In genomic region chr16:56673916-56674315, GRCh38 we compare ENCODE assay signal across 8 cellular contexts. TPM values are rescaled to one million over a fixed set of nuclear protein-coding genes. Genes with fewer than 3 reads are reported as not detected.
DNase-seq lines count a peak whose midpoint lies in the region; ATAC-seq, FAIRE-seq and TF ChIP-seq lines count a peak whose summit lies in the region.

No MANE protein-coding gene starts in this region.

- peak; percentile 70 to 77 for TF ChIP-seq RAD21 in A549 (conservative IDR thresholded peaks at IDR 0.05 in 1 of 2, IDR thresholded peaks at IDR 0.05 in 1 of 2)

- H3K27ac ChIP-seq in A549, result no peak overlapping the region
- no peak overlapping the region for H3K27ac ChIP-seq in right cardiac atrium (ENCODE audit: low read length)
- no peak overlapping the region for H3K27ac ChIP-seq in upper lobe of left lung

- H3K4me1 Mint-ChIP-seq in WTC11, result peaks cover 59% of the 10 kb centered on the region
- peaks cover 23% of the 10 kb centered on the region for H3K4me1 Mint-ChIP-seq in T-helper 2 cell treated with Interferon-gamma antibody and Interleukin-4, amounts not matched to agents 5 μg/mL and 100 μg/mL, for 36 hours (ENCODE audit: low read depth)

- no peak for FAIRE-seq in A549 (lab: Jason Lieb, UNC)

- H3K36me3 Mint-ChIP-seq in WTC11, result no peaks in the 10 kb centered on the region
- H3K36me3 Mint-ChIP-seq in T-helper 2 cell treated with Interferon-gamma antibody and Interleukin-4, amounts not matched to agents 5 μg/mL and 100 μg/mL, for 36 hours (ENCODE audit: low read depth), result peaks cover 2% of the 10 kb centered on the region

- CTCF ChIA-PET in A549 (lab: Yijun Ruan, JAX), result interaction anchor here (0.7 to 4.9 kb wide), 22 partner anchors 9 to 270 kb away, joined by 3 to 51 read pairs (median 4); partner anchors contain the start of genes MT1E, MT1X and MT2A
- CTCF ChIA-PET in WTC11 (lab: Charles Lee), result interaction anchor here (0.6 to 2.6 kb wide), 16 partner anchors 9 to 180 kb away, joined by 3 to 46 read pairs (median 3); partner anchors contain the start of gene MT1F

- H3K4me1 ChIP-seq in A549, result no peaks in the 10 kb centered on the region
- peaks cover 3% of the 10 kb centered on the region for H3K4me1 ChIP-seq in right cardiac atrium (ENCODE audit: control insufficient read depth, insufficient read depth, low read length)
- peaks cover 5 to 20% (median 15%) of the 10 kb centered on the region in 4 donors for H3K4me1 ChIP-seq in upper lobe of left lung

- WGBS in A549 (ENCODE audit: missing lambda C conversion rate), result 49% methylated on average over 12 of the region's 12 CpGs
- WGBS in right cardiac atrium, result 42% methylated on average over 12 of the region's 12 CpGs
- WGBS in upper lobe of left lung, 2 donors, result 38 to 43% methylated on average over 12 of the region's 12 CpGs

- H3K4me3 Mint-ChIP-seq in WTC11, result peak overlapping the region; percentile 7; the same call in 1 of the 2 replicates
- no peak overlapping the region for H3K4me3 Mint-ChIP-seq in T-helper 2 cell treated with Interferon-gamma antibody and Interleukin-4, amounts not matched to agents 5 μg/mL and 100 μg/mL, for 36 hours

- intact Hi-C loops in right cardiac atrium (cut with DNase I), result loop anchor here in 1 of 4 donors (2.0 kb wide), 1 partner anchor 29 kb away; no protein-coding TSS in a partner anchor

- H3K36me3 ChIP-seq in upper lobe of left lung, result no peaks in the 10 kb centered on the region

- ATAC-seq in A549 (peak; percentile 73 to 89; a peak in 5 of 6 replicates), WTC11 (peak; percentile 24), right cardiac atrium (peak; percentile 58 to 61), upper lobe of left lung (ENCODE audit: low FRiP score in 2 of 2) (peak in 1 of 2 donors; percentile 47)

- H3K9me3 ChIP-seq in A549, result no peaks in the 10 kb centered on the region
- H3K9me3 ChIP-seq in right cardiac atrium (ENCODE audit: control insufficient read depth, low read length), result no peaks in the 10 kb centered on the region
- no peaks in the 10 kb centered on the region for H3K9me3 ChIP-seq in upper lobe of left lung

- POLR2A ChIA-PET in A549 (lab: Yijun Ruan, JAX), result no interaction called here
- POLR2A ChIA-PET in WTC11 (lab: Charles Lee), result interaction anchor here (1.0 kb wide), 1 partner anchor 28 kb away, joined by 3 read pairs; no protein-coding TSS in a partner anchor

- no peak for TF ChIP-seq POLR2A in A549 (IDR thresholded peaks at IDR 0.05; ENCODE audit: low read length)
- no peak for TF ChIP-seq POLR2A in upper lobe of left lung (IDR thresholded peaks at IDR 0.05)

- no peaks in the 10 kb centered on the region for H3K9me3 Mint-ChIP-seq in WTC11
- H3K9me3 Mint-ChIP-seq in T-helper 2 cell treated with Interferon-gamma antibody and Interleukin-4, amounts not matched to agents 5 μg/mL and 100 μg/mL, for 36 hours, result no peaks in the 10 kb centered on the region

- no peak overlapping the region for H3K4me3 ChIP-seq in A549
- no peak overlapping the region for H3K4me3 ChIP-seq in right cardiac atrium (ENCODE audit: low read length)
- H3K4me3 ChIP-seq in upper lobe of left lung, result no peak overlapping the region

- TF ChIP-seq CTCF in A549 (IDR thresholded peaks at IDR 0.05) (peak; percentile 53), GM20000 (IDR thresholded peaks at IDR 0.05; ENCODE audit: extremely low read depth, missing control alignments) (peak; percentile 19), WTC11 (IDR thresholded peaks at IDR 0.05) (no peak), upper lobe of left lung (IDR thresholded peaks at IDR 0.05) (peak; percentile 38 to 62 (median 53))

- H3K27me3 Mint-ChIP-seq in WTC11 (ENCODE audit: low read depth), result peaks cover 55% of the 10 kb centered on the region
- H3K27me3 Mint-ChIP-seq in T-helper 2 cell treated with Interferon-gamma antibody and Interleukin-4, amounts not matched to agents 5 μg/mL and 100 μg/mL, for 36 hours (ENCODE audit: low read depth), result peaks cover 41% of the 10 kb centered on the region

- TF ChIP-seq EP300 in A549 (IDR thresholded peaks at IDR 0.05), result no peak
- no peak for TF ChIP-seq EP300 in upper lobe of left lung (IDR thresholded peaks at IDR 0.05)

- no peak overlapping the region for H3K4me2 ChIP-seq in A549

- no peaks in the 10 kb centered on the region for H3K27me3 ChIP-seq in right cardiac atrium (ENCODE audit: control insufficient read depth, insufficient read depth)
- peaks cover 0 to 19% (median 7%) of the 10 kb centered on the region in 4 donors for H3K27me3 ChIP-seq in upper lobe of left lung

- H3K27ac Mint-ChIP-seq in WTC11, result peak overlapping the region; percentile 73
- H3K27ac Mint-ChIP-seq in T-helper 2 cell treated with Interferon-gamma antibody and Interleukin-4, amounts not matched to agents 5 μg/mL and 100 μg/mL, for 36 hours, result no peak overlapping the region

- DNase-seq in A549 (ENCODE audit: low read depth in 1 of 2, low spot score in 1 of 2) (peak in 1 of 2 experiments; percentile 54), GM20000 (ENCODE audit: low spot score) (no peak), WTC11 (ENCODE audit: low spot score) (no peak), right cardiac atrium (no peak), upper lobe of left lung (no peak), GM03348 (ENCODE audit: low spot score) (no peak), LoVo (ENCODE audit: low spot score) (no peak)
- DNase-seq in T-helper 2 cell treated with Interferon-gamma antibody and Interleukin-4, amounts not matched to agents 5 μg/mL and 100 μg/mL, for 36 hours (ENCODE audit: low spot score), result no peak

TF ChIP-seq in A549, 52 proteins besides CTCF, POLR2A, EP300 and RAD21:
- peak; percentile 79 for TF ChIP-seq SMC3 (IDR thresholded peaks at IDR 0.05)
- no peak for TF ChIP-seq FOSL2 (IDR thresholded peaks at IDR 0.05)
- no peak for TF ChIP-seq FOSL2 (CRISPR knock-in tag; IDR thresholded peaks at IDR 0.05)

RNA-seq across cellular contexts. Expression of gene MT1H, which starts 4.3 kb away (rescaled TPM):
- polyA plus RNA-seq in A549 (2011; rRNA removed) (not detected in 2 replicates), A549 (2017; fragmentation: RNase III; extraction: RNeasy Plus Mini Kit Qiagen cat#74134 plus additional on column Dnase treatment) (not detected in 3 replicates), right cardiac atrium (not detected)
- not detected in 2 replicates for polyA plus RNA-seq in A549 (2012; cell fraction: cytosol; rRNA removed)
- polyA plus RNA-seq in A549 (2012; cell fraction: nucleus; rRNA removed), result not detected in 2 replicates
- not detected in 2 replicates for polyA minus RNA-seq in A549 (2011; rRNA and poly(A)+ RNA removed)
- total RNA-seq in WTC11 (2021) (122 to 164 TPM (median 159 TPM) in 3 replicates), right cardiac atrium (not detected), upper lobe of left lung (1 to 10 TPM in 2 of 6 donors, not detected in 4; 2.9 to 9.3 TPM)

RNA-seq across cellular contexts. Expression of gene MT1G, which starts 6.1 kb away (rescaled TPM):
- polyA plus RNA-seq in A549 (2011; rRNA removed), result not detected in 2 replicates
- not detected in 2 replicates for polyA plus RNA-seq in A549 (2012; cell fraction: cytosol; rRNA removed)
- not detected in 2 replicates for polyA plus RNA-seq in A549 (2012; cell fraction: nucleus; rRNA removed)
- not detected in 3 replicates for polyA plus RNA-seq in A549 (2017; fragmentation: RNase III; extraction: RNeasy Plus Mini Kit Qiagen cat#74134 plus additional on column Dnase treatment)
- polyA minus RNA-seq in A549 (2011; rRNA and poly(A)+ RNA removed), result not detected in 2 replicates
- 326 to 361 TPM (median 333 TPM) in 3 replicates for total RNA-seq in WTC11 (2021)
- 1 to 10 TPM in 1 of 4 donors, under 1 TPM in 1, not detected in 2; 0.71 to 1.1 TPM for total RNA-seq in right cardiac atrium
- 8.0 TPM for polyA plus RNA-seq in right cardiac atrium
- total RNA-seq in upper lobe of left lung, result 10 to 100 TPM in 4 of 6 donors, 1 to 10 TPM in 1, not detected in 1; 4.5 to 93.0 (median 14.0) TPM

RNA-seq across cellular contexts. Expression of gene MT1X, which starts 8.4 kb away (rescaled TPM):
- polyA plus RNA-seq in A549 (2011; rRNA removed) (44.0 and 74.5 TPM in 2 replicates), A549 (2017; fragmentation: RNase III; extraction: RNeasy Plus Mini Kit Qiagen cat#74134 plus additional on column Dnase treatment) (73.4 to 131 TPM (median 121 TPM) in 3 replicates), right cardiac atrium (287 TPM)
- polyA plus RNA-seq in A549 (2012; cell fraction: cytosol; rRNA removed), result 137 and 141 TPM in 2 replicates
- polyA plus RNA-seq in A549 (2012; cell fraction: nucleus; rRNA removed), result 101 and 209 TPM in 2 replicates
- 203 and 212 TPM in 2 replicates for polyA minus RNA-seq in A549 (2011; rRNA and poly(A)+ RNA removed)
- total RNA-seq in WTC11 (2021) (328 to 466 TPM (median 465 TPM) in 3 replicates), right cardiac atrium (100 to 1,000 TPM in 3 of 4 donors, 10 to 100 TPM in 1; 75.7 to 367 (median 180) TPM), upper lobe of left lung (100 to 1,000 TPM in 4 of 6 donors, 10 to 100 TPM in 2; 77.5 to 552 (median 151) TPM)

RNA-seq across cellular contexts. Expression of gene MT1F, which starts 16.2 kb away (rescaled TPM):
- polyA plus RNA-seq in A549 (2011; rRNA removed) (4.1 and 5.6 TPM in 2 replicates), A549 (2017; fragmentation: RNase III; extraction: RNeasy Plus Mini Kit Qiagen cat#74134 plus additional on column Dnase treatment) (6.8 to 11.3 TPM (median 10.8 TPM) in 3 replicates), right cardiac atrium (3.7 TPM)
- polyA plus RNA-seq in A549 (2012; cell fraction: cytosol; rRNA removed), result 4.0 and 4.6 TPM in 2 replicates
- 1.4 and 2.7 TPM in 2 replicates for polyA plus RNA-seq in A549 (2012; cell fraction: nucleus; rRNA removed)
- 2.4 and 4.3 TPM in 2 replicates for polyA minus RNA-seq in A549 (2011; rRNA and poly(A)+ RNA removed)
- total RNA-seq in WTC11 (2021) (50.6 to 60.2 TPM (median 58.2 TPM) in 3 replicates), right cardiac atrium (1 to 10 TPM; 1.3 to 3.9 (median 2.7) TPM), upper lobe of left lung (10 to 100 TPM in 2 of 6 donors, 1 to 10 TPM in 4; 4.7 to 21.0 (median 8.6) TPM)

RNA-seq across cellular contexts. Expression of gene MT1B, which starts 22.2 kb away (rescaled TPM):
- polyA plus RNA-seq in A549 (2011; rRNA removed), result not detected in 2 replicates
- not detected in 2 replicates for polyA plus RNA-seq in A549 (2012; cell fraction: cytosol; rRNA removed)
- not detected in 2 replicates for polyA plus RNA-seq in A549 (2012; cell fraction: nucleus; rRNA removed)
- not detected in 3 replicates for polyA plus RNA-seq in A549 (2017; fragmentation: RNase III; extraction: RNeasy Plus Mini Kit Qiagen cat#74134 plus additional on column Dnase treatment)
- polyA minus RNA-seq in A549 (2011; rRNA and poly(A)+ RNA removed), result not detected in 2 replicates
- total RNA-seq in WTC11 (2021), result not detected in 3 replicates
- total RNA-seq in right cardiac atrium, result not detected
- not detected for polyA plus RNA-seq in right cardiac atrium
- total RNA-seq in upper lobe of left lung, result not detected

Comparison
In these comparisons a context has a peak if more than half of its experiments do, and no peak if none do; other contexts are left out.
1. RNA of gene MT1H, which starts 4.3 kb away (total RNA-seq): 122 to 164 TPM in WTC11; 2.9 to 9.3 TPM in upper lobe of left lung and not detected in right cardiac atrium; every median in the first group is over 10 times any median in the second.
2. Of the 8 proteins assayed by ChIP-seq in both WTC11 and A549: peak only in WTC11: none; only in A549: CTCF; in both: none; in neither: 7.